Comparison of ENCODE assay signal across 8 cellular contexts in genomic region chr1:52365746-52366516, GRCh38. TPM values are rescaled to one million over a fixed set of nuclear protein-coding genes. Genes with fewer than 3 reads are reported as not detected.
DNase-seq lines count a peak whose midpoint lies in the region; ATAC-seq and TF ChIP-seq lines count a peak whose summit lies in the region.

CC2D1B (minus strand) TSS chr1:52366205; CDS start chr1:52364620, 1,585 bp downstream.

- DNase-seq in NCI-H1105 (lab: John Stamatoyannopoulos, UW) (peak; percentile 99), SKM-1 treated with dmso at 0.1 percent for 144 hours (lab: John Stamatoyannopoulos, UW; ENCODE audit: unreplicated experiment) (peak; percentile 96), glomerular visceral epithelial cell (ENCODE audit: extremely low spot score) (peak; percentile 99), osteoblast (ENCODE audit: insufficient read length, low spot score, missing footprints) (peak; percentile 99), thoracic aorta (ENCODE audit: low spot score) (peak; percentile 89)

- H3K4me1 Mint-ChIP-seq in activated naive CD8-positive, alpha-beta T cell (ENCODE audit: low read depth), result peaks cover 52% of the 10 kb centered on the region

- peak within 1 kb of the TSS; percentile 97 for H3K4me3 Mint-ChIP-seq in activated naive CD8-positive, alpha-beta T cell

- H3K4me1 ChIP-seq in osteoblast (ENCODE audit: insufficient read depth, low read length), result peaks cover 15% of the 10 kb centered on the region
- H3K4me1 ChIP-seq in thoracic aorta (ENCODE audit: control insufficient read depth in 1 of 2, low read depth in 2 of 2), result peaks cover 13 to 24% of the 10 kb centered on the region in 2 donors

- H3K36me3 ChIP-seq in osteoblast (ENCODE audit: insufficient read depth, low read length) (peaks cover 25% of the 10 kb centered on the region), thoracic aorta (peaks cover 17% of the 10 kb centered on the region)

- TF ChIP-seq CTCF in osteoblast (IDR thresholded peaks at IDR 0.05; ENCODE audit: extremely low read depth, low read depth, low read length), result no peak
- TF ChIP-seq CTCF in thoracic aorta (IDR thresholded peaks at IDR 0.05), result peak; percentile 37

- H3K27me3 ChIP-seq in osteoblast (ENCODE audit: insufficient read depth, low read length) (no peaks in the 10 kb centered on the region), thoracic aorta (replicated peaks; ENCODE audit: insufficient read depth) (no peaks in the 10 kb centered on the region)

- peaks cover 2% of the 10 kb centered on the region for H3K36me3 Mint-ChIP-seq in activated naive CD8-positive, alpha-beta T cell

- peaks cover 3% of the 10 kb centered on the region for H4K20me1 ChIP-seq in osteoblast (ENCODE audit: insufficient read depth, low read length)

- H2AFZ ChIP-seq in osteoblast (ENCODE audit: low read length), result peak within 1 kb of the TSS; percentile 81

- H3K79me2 ChIP-seq in osteoblast (ENCODE audit: insufficient read depth, low read length), result peaks cover 39% of the 10 kb centered on the region

- H3K4me3 ChIP-seq in osteoblast (ENCODE audit: insufficient read depth, low read length) (peak within 1 kb of the TSS; percentile 87), thoracic aorta (peak within 1 kb of the TSS; percentile 96)

- peak; percentile 92 for ATAC-seq in HG02623 (IDR thresholded peaks at IDR 0.05; ENCODE audit: unreplicated experiment)
- peak; percentile 87 for ATAC-seq in thoracic aorta (ENCODE audit: insufficient number of reproducible peaks, low FRiP score, low read depth)

- H3K9me3 ChIP-seq in osteoblast (ENCODE audit: low read depth, low read length), result no peaks in the 10 kb centered on the region
- H3K9me3 ChIP-seq in thoracic aorta, result no peaks in the 10 kb centered on the region

- H3K27me3 Mint-ChIP-seq in activated naive CD8-positive, alpha-beta T cell, result no peaks in the 10 kb centered on the region

- peak within 1 kb of the TSS; percentile 84 for H3K4me2 ChIP-seq in osteoblast (ENCODE audit: insufficient read depth, low read length)

- peak within 1 kb of the TSS; percentile 92 for H3K27ac Mint-ChIP-seq in activated naive CD8-positive, alpha-beta T cell

- no peaks in the 10 kb centered on the region for H3K9me3 Mint-ChIP-seq in activated naive CD8-positive, alpha-beta T cell (ENCODE audit: low read depth)

- H3K27ac ChIP-seq in osteoblast (ENCODE audit: low read depth, low read length) (peak within 1 kb of the TSS; percentile 83), thoracic aorta (peak within 1 kb of the TSS; percentile 88 to 91)

- TF ChIP-seq POLR2A in GM10847 (IDR thresholded peaks at IDR 0.05; ENCODE audit: extremely low read depth, insufficient read length), result peak; percentile 96

RNA-seq across cellular contexts. Expression of gene CC2D1B, which starts in this region (rescaled TPM):
- total RNA-seq in osteoblast (39.8 and 41.6 TPM in 2 replicates), thoracic aorta (10 to 100 TPM; 33.7 to 34.3 TPM)

Comparison
In these comparisons a context has a peak if more than half of its experiments do, and no peak if none do; other contexts are left out.
1. Peak in every context shown above with its lines: DNase-seq, ATAC-seq, H3K4me3 ChIP-seq and H3K27ac ChIP-seq.